Comparison of ENCODE assay signal across 18 cellular contexts in the genomic region with DNA sequence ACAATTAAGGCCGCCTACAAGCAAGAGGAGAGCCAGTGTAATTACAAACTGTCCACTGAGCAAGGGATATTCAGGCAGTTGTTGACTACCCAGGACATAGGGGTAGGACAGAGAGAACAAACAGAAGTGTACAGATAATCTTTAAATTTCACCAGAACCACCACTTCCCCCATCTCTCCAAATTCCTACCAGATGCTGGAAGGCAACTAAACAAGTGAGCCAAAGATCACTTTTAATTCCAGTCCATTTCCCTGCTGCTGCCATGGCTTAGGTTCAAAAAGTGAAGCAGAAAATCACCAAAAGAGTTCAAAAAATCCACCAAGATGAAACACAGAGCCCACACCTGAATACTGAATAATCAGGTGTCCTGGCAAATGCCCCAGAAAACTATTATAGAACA.
DNase-seq lines count a peak whose midpoint lies in the region; ATAC-seq and TF ChIP-seq lines count a peak whose summit lies in the region.
"Had no signal": no experiment of that assay in that cellular context is flagged by ENCODE, and none has a peak within 500 bp of the region (broad histone marks: within the 10 kb centered on the region; RNA-seq: fewer than 3 reads in every experiment).

No MANE protein-coding gene starts in this region.

- no peaks in the 10 kb centered on the region for H3K9me3 ChIP-seq in parathyroid adenoma (ENCODE audit: control insufficient read depth, low read length)

- no peaks in the 10 kb centered on the region for H3K36me3 ChIP-seq in parathyroid adenoma (ENCODE audit: control insufficient read depth, insufficient read depth, low read length)

- intact Hi-C loops in Calu3 (cut with micrococcal nuclease; ENCODE audit: unreplicated experiment), result no loop called here

- peak overlapping the region; percentile 90 for H3K27ac Mint-ChIP-seq in Calu3 (ENCODE audit: unreplicated experiment)
- H3K27ac Mint-ChIP-seq: B cell had no signal

- TF ChIP-seq CTCF in Calu3 (IDR thresholded peaks at IDR 0.05; ENCODE audit: unreplicated experiment) (no peak), parathyroid adenoma (IDR thresholded peaks at IDR 0.05) (no peak)

- no peak overlapping the region for H3K9ac ChIP-seq in parathyroid adenoma

- BruUV-seq in Calu3 (replicated peaks; lab: Mats Ljungman, UMichigan), result no TSS peak

- H3K27ac ChIP-seq in parathyroid adenoma, result peak overlapping the region; percentile 53

- H3K4me3 ChIP-seq in parathyroid adenoma (ENCODE audit: low read depth, low read length), result no peak overlapping the region
- H3K4me3 ChIP-seq: coronary artery had no signal

- H3K79me2 ChIP-seq in parathyroid adenoma, result peaks cover 3% of the 10 kb centered on the region

- no peaks in the 10 kb centered on the region for H3K27me3 Mint-ChIP-seq in Calu3 (ENCODE audit: unreplicated experiment)

- peak overlapping the region; percentile 35 for H2AFZ ChIP-seq in parathyroid adenoma

- peak; percentile 10; the same call in 2 of the 3 replicates for ATAC-seq in SK-N-SH treated with all-trans-retinoic acid at 6 μM for 48 hours
- ATAC-seq in HG03565 (IDR thresholded peaks at IDR 0.05; ENCODE audit: unreplicated experiment), result no peak
- no peak for ATAC-seq in GM19395 (IDR thresholded peaks at IDR 0.05; ENCODE audit: unreplicated experiment)
- ATAC-seq in left lobe of liver, result no peak

- peaks cover 33% of the 10 kb centered on the region for H3K4me1 ChIP-seq in parathyroid adenoma

- CTCF ChIA-PET in Calu3 (lab: Charles Lee), result interaction anchor here (1.0 to 2.4 kb wide), 3 partner anchors 9 to 16 kb away, joined by 3 to 8 read pairs (median 3); no protein-coding TSS in a partner anchor

- peaks cover 86% of the 10 kb centered on the region for H3K36me3 Mint-ChIP-seq in Calu3 (ENCODE audit: insufficient read depth, unreplicated experiment)

- H3K4me2 ChIP-seq in parathyroid adenoma (ENCODE audit: low read length), result no peak overlapping the region

- H3K9me3 Mint-ChIP-seq in Calu3 (ENCODE audit: low read depth, unreplicated experiment), result no peaks in the 10 kb centered on the region

- DNase-seq in Calu3 (no peak), fibroblast of gingiva (ENCODE audit: low read depth) (peak; percentile 37), foreskin melanocyte (no peak), left lobe of liver (ENCODE audit: low spot score) (no peak)
- DNase-seq: activated CD4-positive, alpha-beta T cell treated with anti-CD3 and anti-CD28 coated beads for 48 hours; activated naive CD4-positive, alpha-beta T cell; anterior cingulate cortex; erythroblast; GOT3; head of caudate nucleus; stimulated activated CD4-positive, alpha-beta T cell treated with anti-CD3 and anti-CD28 coated beads, Interleukin-2, amount 100 ng/mL, for 48 hours; stimulated activated CD8-positive, alpha-beta memory T cell treated with anti-CD3 and anti-CD28 coated beads, Interleukin-4, amount 100 ng/mL, for 48 hours had no signal

- peak overlapping the region; percentile 61 for H3K4me3 Mint-ChIP-seq in Calu3 (ENCODE audit: low read depth, unreplicated experiment)
- H3K4me3 Mint-ChIP-seq: B cell had no signal

- peaks cover 78% of the 10 kb centered on the region for H3K4me1 Mint-ChIP-seq in Calu3 (ENCODE audit: low read depth, unreplicated experiment)
- H3K4me1 Mint-ChIP-seq: B cell had no signal

- H3K27me3 ChIP-seq in parathyroid adenoma (ENCODE audit: control insufficient read depth, insufficient read depth, low read length), result no peaks in the 10 kb centered on the region

TF ChIP-seq in SK-N-SH treated with all-trans-retinoic acid at 6 μM for 48 hours, 23 proteins besides CTCF, POLR2A, EP300 and RAD21:
- no peak for TF ChIP-seq CSRNP3 (CRISPR knock-in tag; IDR thresholded peaks at IDR 0.05)
- peak; percentile 52 for TF ChIP-seq ISL1 (CRISPR knock-in tag; IDR thresholded peaks at IDR 0.05)
- TF ChIP-seq ZNF565 (CRISPR knock-in tag; conservative IDR thresholded peaks at IDR 0.05; ENCODE audit: low read depth), result no peak
TF ChIP-seq in SK-N-SH treated with all-trans-retinoic acid at 6 μM for 48 hours: peak in this region for 1.
